8 cellular contexts compared by ENCODE assay signal in genomic region chr19:27746691-27747380, GRCh38.
DNase-seq lines count a peak whose midpoint lies in the region; ATAC-seq and TF ChIP-seq lines count a peak whose summit lies in the region.

No MANE protein-coding gene starts in this region.

- H3K4me3 ChIP-seq in AG04450 (ENCODE audit: low read depth, low read length) = no peak overlapping the region
- no peak overlapping the region for H3K4me3 ChIP-seq in MG63
- no peak overlapping the region for H3K4me3 ChIP-seq in endodermal cell (ENCODE audit: low read length)
- peak overlapping the region in 1 of 2 experiments; percentile 65 for H3K4me3 ChIP-seq in mesenchymal stem cell (ENCODE audit: insufficient read depth in 1 of 2, low read depth in 1 of 2, low read length in 2 of 2)

- H3K27ac ChIP-seq in AG04450 (ENCODE audit: low read depth, low read length) = peak overlapping the region; percentile 21
- no peak overlapping the region for H3K27ac ChIP-seq in endodermal cell (ENCODE audit: low read depth, low read length)
- no peak overlapping the region for H3K27ac ChIP-seq in mesenchymal stem cell (ENCODE audit: low read length, poor library complexity, severe bottlenecking)

- peak overlapping the region in 1 of 2 experiments; percentile 30 for H3K18ac ChIP-seq in mesenchymal stem cell (ENCODE audit: low read depth in 1 of 2, low read length in 2 of 2)

- H2BK120ac ChIP-seq in mesenchymal stem cell (ENCODE audit: low read depth, low read length) = no peak overlapping the region

- H3K79me1 ChIP-seq in mesenchymal stem cell (replicated peaks; ENCODE audit: low read length, poor library complexity, severe bottlenecking) = peaks cover 16% of the 10 kb centered on the region

- no peak overlapping the region for H2AK5ac ChIP-seq in mesenchymal stem cell (ENCODE audit: low read length, severe bottlenecking)

- H3K4me2 ChIP-seq in mesenchymal stem cell (ENCODE audit: low read length, poor library complexity, severe bottlenecking) = no peak overlapping the region

- no peak overlapping the region for H2BK15ac ChIP-seq in mesenchymal stem cell (ENCODE audit: low read depth, poor library complexity, severe bottlenecking)

- H3K9me3 ChIP-seq in AG04450 (ENCODE audit: control insufficient read depth, insufficient read depth, low read length) = peaks cover 4% of the 10 kb centered on the region; the same call in 1 of the 2 replicates
- no peaks in the 10 kb centered on the region for H3K9me3 ChIP-seq in MG63
- H3K9me3 ChIP-seq in endodermal cell (ENCODE audit: control insufficient read depth, low read length) = peaks cover 7% of the 10 kb centered on the region
- no peaks in the 10 kb centered on the region for H3K9me3 ChIP-seq in mesenchymal stem cell (ENCODE audit: control insufficient read depth, low read length)

- H3K27ac Mint-ChIP-seq in endodermal cell = no peak overlapping the region
- H3K27ac Mint-ChIP-seq in T-helper 2 cell treated with Interferon-gamma antibody and Interleukin-4, amounts not matched to agents 5 μg/mL and 100 μg/mL, for 36 hours = no peak overlapping the region

- H2AFZ ChIP-seq in mesenchymal stem cell (ENCODE audit: low read depth, low read length) = no peak overlapping the region

- H3K27me3 Mint-ChIP-seq in endodermal cell (ENCODE audit: insufficient read depth) = peaks cover 13% of the 10 kb centered on the region
- no peaks in the 10 kb centered on the region for H3K27me3 Mint-ChIP-seq in T-helper 2 cell treated with Interferon-gamma antibody and Interleukin-4, amounts not matched to agents 5 μg/mL and 100 μg/mL, for 36 hours (ENCODE audit: low read depth)

- H3K36me3 ChIP-seq in MG63 (no peaks in the 10 kb centered on the region; the same call in 1 of the 2 replicates), endodermal cell (ENCODE audit: control insufficient read depth, insufficient read depth, low read length) (no peaks in the 10 kb centered on the region), mesenchymal stem cell (ENCODE audit: control insufficient read depth in 1 of 2, insufficient read depth in 2 of 2, low read depth in 1 of 2, low read length in 2 of 2) (no peaks in the 10 kb centered on the region)

- H3K36me3 Mint-ChIP-seq in endodermal cell (ENCODE audit: low read depth) = peaks cover 2% of the 10 kb centered on the region
- peaks cover 3% of the 10 kb centered on the region for H3K36me3 Mint-ChIP-seq in T-helper 2 cell treated with Interferon-gamma antibody and Interleukin-4, amounts not matched to agents 5 μg/mL and 100 μg/mL, for 36 hours (ENCODE audit: low read depth)

- no peaks in the 10 kb centered on the region for H3K4me1 Mint-ChIP-seq in endodermal cell
- no peaks in the 10 kb centered on the region for H3K4me1 Mint-ChIP-seq in T-helper 2 cell treated with Interferon-gamma antibody and Interleukin-4, amounts not matched to agents 5 μg/mL and 100 μg/mL, for 36 hours (ENCODE audit: low read depth)

- H4K8ac ChIP-seq in mesenchymal stem cell (ENCODE audit: low read length) = no peak overlapping the region

- WGBS in endodermal cell (ENCODE audit: insufficient coverage in 1 of 2, insufficient read length in 1 of 2), 2 experiments = 39 to 73% methylated on average over 6 to 28 of the region's 28 CpGs
- WGBS in mesenchymal stem cell = 58% methylated on average over 18 of the region's 28 CpGs

- ATAC-seq in HG02970 (IDR thresholded peaks at IDR 0.05; ENCODE audit: low FRiP score, unreplicated experiment) = no peak
- no peak for ATAC-seq in GM19328 (IDR thresholded peaks at IDR 0.05; ENCODE audit: unreplicated experiment)

- TF ChIP-seq CTCF in AG04450 (IDR thresholded peaks at IDR 0.05; ENCODE audit: low read depth, low read length) (peak; percentile 17; the same call in 1 of the 2 replicates), endodermal cell (conservative IDR thresholded peaks at IDR 0.05) (peak; percentile 58)

- no peak overlapping the region for H3K4ac ChIP-seq in mesenchymal stem cell (ENCODE audit: low read depth in 1 of 2, low read length in 2 of 2)

- H3K9me3 Mint-ChIP-seq in endodermal cell = peaks cover 22% of the 10 kb centered on the region
- H3K9me3 Mint-ChIP-seq in T-helper 2 cell treated with Interferon-gamma antibody and Interleukin-4, amounts not matched to agents 5 μg/mL and 100 μg/mL, for 36 hours = peaks cover 52% of the 10 kb centered on the region

- H4K91ac ChIP-seq in mesenchymal stem cell (ENCODE audit: low read length) = no peak overlapping the region

- H3K4me3 Mint-ChIP-seq in endodermal cell = no peak overlapping the region
- H3K4me3 Mint-ChIP-seq in T-helper 2 cell treated with Interferon-gamma antibody and Interleukin-4, amounts not matched to agents 5 μg/mL and 100 μg/mL, for 36 hours = no peak overlapping the region

- POLR2A ChIA-PET in AG04450 (lab: Yijun Ruan, JAX) = no interaction called here

- H3K9ac ChIP-seq in endodermal cell (ENCODE audit: extremely low read depth, low read length, poor library complexity, severe bottlenecking) = no peak overlapping the region
- peak overlapping the region; percentile 41 for H3K9ac ChIP-seq in mesenchymal stem cell (ENCODE audit: low read length)

- no peak overlapping the region for H3K14ac ChIP-seq in mesenchymal stem cell (ENCODE audit: low read length in 2 of 2)

- H3K27me3 ChIP-seq in AG04450 (ENCODE audit: control insufficient read depth, insufficient read depth, low read length) (no peaks in the 10 kb centered on the region), MG63 (no peaks in the 10 kb centered on the region), endodermal cell (ENCODE audit: control insufficient read depth, insufficient read depth, low read length, poor library complexity, severe bottlenecking) (no peaks in the 10 kb centered on the region), mesenchymal stem cell (ENCODE audit: control insufficient read depth in 1 of 2, insufficient read depth in 1 of 2, low read length in 2 of 2) (no peaks in the 10 kb centered on the region)

- DNase-seq in AG04450 (ENCODE audit: low read depth, low spot score) = no peak
- peak; percentile 29 for DNase-seq in MG63
- DNase-seq in endodermal cell = peak; percentile 87
- no peak for DNase-seq in mesenchymal stem cell
- no peak for DNase-seq in cortex of kidney (lab: John Stamatoyannopoulos, UW)
- DNase-seq in T-helper 2 cell treated with Interferon-gamma antibody and Interleukin-4, amounts not matched to agents 5 μg/mL and 100 μg/mL, for 36 hours (ENCODE audit: low spot score) = no peak

- H3K4me1 ChIP-seq in endodermal cell (ENCODE audit: control insufficient read depth, insufficient read depth, low read length) = no peaks in the 10 kb centered on the region
- no peaks in the 10 kb centered on the region for H3K4me1 ChIP-seq in mesenchymal stem cell (ENCODE audit: control insufficient read depth, insufficient read depth, low read depth, low read length)

- H3K23ac ChIP-seq in mesenchymal stem cell (ENCODE audit: low read length in 2 of 2) = no peak overlapping the region

- H2BK12ac ChIP-seq in mesenchymal stem cell (ENCODE audit: low read length in 2 of 2) = no peak overlapping the region

- CTCF ChIA-PET in AG04450 (lab: Charles Lee) = no interaction called here

- H2BK5ac ChIP-seq in mesenchymal stem cell (ENCODE audit: low read depth, low read length, poor library complexity, severe bottlenecking) = no peak overlapping the region

Comparison
In these comparisons a context has a peak if more than half of its experiments do, and no peak if none do; other contexts are left out.
1. DNase-seq: peak in MG63 (single experiment) and endodermal cell (single experiment); none in AG04450 (single experiment), mesenchymal stem cell (single experiment), cortex of kidney (single experiment) and T-helper 2 cell treated with Interferon-gamma antibody and Interleukin-4, amounts not matched to agents 5 μg/mL and 100 μg/mL, for 36 hours (single experiment).